Comparison of ENCODE assay signal across 1 cellular context in genomic region chr20:25586877-25587276, GRCh38.
TF ChIP-seq lines count a peak whose summit lies in the region.

No MANE protein-coding gene starts in this region.

TF ChIP-seq in IMR-90, 13 proteins besides CTCF, POLR2A, EP300 and RAD21 (continued from another document):
- TF ChIP-seq NFE2L2 (IDR thresholded peaks at IDR 0.05; ENCODE audit: low read depth, low read length): no peak
